8 cellular contexts compared by ENCODE assay signal in the genomic region with DNA sequence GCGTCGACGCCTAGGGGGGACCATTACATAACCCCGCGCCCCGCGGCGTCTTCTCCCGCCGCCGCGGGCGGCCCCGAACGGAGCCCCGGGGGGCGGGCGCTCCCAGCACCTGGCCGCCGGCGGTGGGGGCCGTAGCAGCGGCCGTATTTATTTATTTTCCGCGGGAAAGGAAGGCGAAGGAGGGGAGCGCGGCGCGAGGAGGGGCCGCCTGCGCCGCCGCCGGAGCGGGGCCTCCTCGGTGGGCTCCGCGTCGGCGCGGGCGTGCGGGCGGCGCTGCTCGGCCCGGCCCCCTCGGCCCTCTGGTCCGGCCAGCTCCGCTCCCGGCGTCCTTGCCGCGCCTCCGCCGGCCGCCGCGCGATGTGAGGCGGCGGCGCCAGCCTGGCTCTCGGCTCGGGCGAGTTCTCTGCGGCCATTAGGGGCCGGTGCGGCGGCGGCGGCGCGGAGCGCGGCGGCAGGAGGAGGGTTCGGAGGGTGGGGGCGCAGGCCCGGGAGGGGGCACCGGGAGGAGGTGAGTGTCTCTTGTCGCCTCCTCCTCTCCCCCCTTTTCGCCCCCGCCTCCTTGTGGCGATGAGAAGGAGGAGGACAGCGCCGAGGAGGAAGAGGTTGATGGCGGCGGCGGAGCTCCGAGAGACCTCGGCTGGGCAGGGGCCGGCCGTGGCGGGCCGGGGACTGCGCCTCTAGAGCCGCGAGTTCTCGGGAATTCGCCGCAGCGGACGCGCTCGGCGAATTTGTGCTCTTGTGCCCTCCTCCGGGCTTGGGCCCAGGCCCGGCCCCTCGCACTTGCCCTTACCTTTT. TPM values are rescaled to one million over a fixed set of nuclear protein-coding genes. Genes with fewer than 3 reads are reported as not detected.
DNase-seq lines count a peak whose midpoint lies in the region; ATAC-seq lines count a peak whose summit lies in the region.

Gene EP300, plus strand, starts transcription at position 570 of the 795 bp plus-strand sequence. CDS start 413 bp downstream, outside the sequence.

- DNase-seq in NCI-H345 (lab: John Stamatoyannopoulos, UW) (peak; percentile 59), NCI-H345 treated with DMSO at 0.1 percent for 48 hours (lab: John Stamatoyannopoulos, UW; ENCODE audit: unreplicated experiment) (no peak), NCI-H2171 treated with DMSO at 0.1 percent for 48 hours (lab: John Stamatoyannopoulos, UW) (peak; percentile 58), cerebellum (ENCODE audit: low spot score) (peak; percentile 89), kidney tubule cell (ENCODE audit: low spot score) (peak; percentile 84)
- peak; percentile 65 to 79 for DNase-seq in activated CD4-positive, alpha-beta T cell treated with anti-CD3 and anti-CD28 coated beads for 24 hours (ENCODE audit: low read depth in 2 of 2)
- DNase-seq in stimulated activated CD4-positive, alpha-beta T cell treated with anti-CD3 and anti-CD28 coated beads, Interleukin-1b, Interleukin-23, amount 100 ng/mL, for 24 hours (ENCODE audit: low read depth in 4 of 4, low spot score in 1 of 4): peak; percentile 45 to 78 (median 67)

- peak; percentile 45 for ATAC-seq in HG02798 (IDR thresholded peaks at IDR 0.05; ENCODE audit: poor library complexity, unreplicated experiment)

RNA-seq across cellular contexts. Expression of gene EP300, which starts in this region (rescaled TPM):
- total RNA-seq in cerebellum: 95.4 TPM
